ENCODE assay signal across 10 cellular contexts in the genomic region with DNA sequence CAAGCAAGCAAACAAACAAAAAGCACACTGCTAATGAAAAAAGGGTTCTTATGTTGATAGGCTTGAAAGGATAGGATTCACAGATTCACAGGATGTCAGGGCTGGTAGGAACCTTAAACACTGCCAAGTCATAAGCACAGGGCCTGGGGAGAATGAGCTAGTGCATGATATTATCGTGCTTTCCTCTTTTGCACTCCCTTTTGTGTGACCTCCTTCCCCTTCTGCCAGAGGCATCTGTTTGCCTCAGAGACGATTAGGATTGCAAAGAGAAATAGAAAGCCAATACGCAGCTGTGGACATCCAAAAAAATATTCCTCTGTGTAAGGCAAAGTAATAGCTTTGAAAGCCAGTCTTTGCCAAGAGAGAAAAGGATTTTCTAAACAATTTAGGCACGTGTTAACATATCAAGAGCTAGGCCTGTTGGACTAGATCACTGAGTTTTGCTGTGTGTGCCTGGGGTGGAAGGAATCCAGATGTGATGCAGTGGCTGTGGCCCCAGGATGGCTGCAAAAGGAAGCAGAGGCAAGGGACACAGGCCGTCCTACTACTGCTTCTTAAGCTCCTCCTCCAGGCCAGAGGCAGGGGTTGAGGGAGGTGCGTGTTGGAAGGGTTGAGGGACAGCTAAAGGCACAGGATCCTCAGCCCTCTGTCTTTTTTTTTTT. TPM values are rescaled to one million over a fixed set of nuclear protein-coding genes. Genes with fewer than 3 reads are reported as not detected.
DNase-seq lines count a peak whose midpoint lies in the region; TF ChIP-seq lines count a peak whose summit lies in the region.
"Had no signal": no experiment of that assay in that cellular context is flagged by ENCODE, and none has a peak within 500 bp of the region (broad histone marks: within the 10 kb centered on the region; RNA-seq: fewer than 3 reads in every experiment).

No MANE protein-coding gene starts in this region.

- H3K4me3 ChIP-seq in Loucy (ENCODE audit: low read length, poor library complexity, severe bottlenecking): no peak overlapping the region

- H2AFZ ChIP-seq in Loucy (ENCODE audit: low read length): peak overlapping the region; percentile 71

- TF ChIP-seq CTCF in Loucy (conservative IDR thresholded peaks at IDR 0.05; ENCODE audit: low read length): no peak

- H3K27ac Mint-ChIP-seq in activated T-helper 2 cell treated with anti-CD3 and anti-CD28 coated beads, Interferon-gamma antibody, Interleukin-2, Interleukin-4, amounts not matched to agents 10 μg/mL and 5 μg/mL and 100 μg/mL, durations not matched to agents 14 hours and 24 hours and 36 hours: peak overlapping the region; percentile 43

- H3K79me2 ChIP-seq in Loucy (ENCODE audit: insufficient read depth, low read length): no peaks in the 10 kb centered on the region

- no peaks in the 10 kb centered on the region for H3K9me3 Mint-ChIP-seq in activated T-helper 2 cell treated with anti-CD3 and anti-CD28 coated beads, Interferon-gamma antibody, Interleukin-2, Interleukin-4, amounts not matched to agents 10 μg/mL and 5 μg/mL and 100 μg/mL, durations not matched to agents 14 hours and 24 hours and 36 hours

- H3K9me2 ChIP-seq in Loucy (replicated peaks; ENCODE audit: low read depth, low read length): no peaks in the 10 kb centered on the region

- no peaks in the 10 kb centered on the region for H3K36me3 ChIP-seq in Loucy (ENCODE audit: insufficient read depth, low read length)

- H3K36me3 Mint-ChIP-seq in activated T-helper 2 cell treated with anti-CD3 and anti-CD28 coated beads, Interferon-gamma antibody, Interleukin-2, Interleukin-4, amounts not matched to agents 10 μg/mL and 5 μg/mL and 100 μg/mL, durations not matched to agents 14 hours and 24 hours and 36 hours (ENCODE audit: low read depth): no peaks in the 10 kb centered on the region

- DNase-seq in activated T-helper 2 cell treated with anti-CD3 and anti-CD28 coated beads, Interferon-gamma antibody, Interleukin-2, Interleukin-4, amounts not matched to agents 10 μg/mL and 5 μg/mL and 100 μg/mL, durations not matched to agents 14 hours and 24 hours and 36 hours (ENCODE audit: low spot score): no peak
- DNase-seq in hepatic stellate cell (ENCODE audit: low spot score) (peak; percentile 40), superior temporal gyrus (ENCODE audit: extremely low spot score) (peak; percentile 15), NCI-H82 (lab: John Stamatoyannopoulos, UW) (no peak), NCI-H1930 (lab: John Stamatoyannopoulos, UW) (no peak), DMS79 treated with DMSO at 0.1 percent for 48 hours (lab: John Stamatoyannopoulos, UW) (no peak)
- DNase-seq: activated effector memory CD4-positive, alpha-beta T cell treated with anti-CD3 and anti-CD28 coated beads, Interleukin-2, amount 50 U/mL, for 16 hours; SHP77 treated with DMSO at 0.1 percent for 48 hours had no signal

- peaks cover 13% of the 10 kb centered on the region for H3K27me3 Mint-ChIP-seq in activated T-helper 2 cell treated with anti-CD3 and anti-CD28 coated beads, Interferon-gamma antibody, Interleukin-2, Interleukin-4, amounts not matched to agents 10 μg/mL and 5 μg/mL and 100 μg/mL, durations not matched to agents 14 hours and 24 hours and 36 hours (ENCODE audit: low read depth)

- no peaks in the 10 kb centered on the region for H3F3A ChIP-seq in Loucy (ENCODE audit: low read depth)

- H3K9ac ChIP-seq in Loucy (ENCODE audit: low read depth, low read length, poor library complexity, severe bottlenecking): peak overlapping the region; percentile 29

- intact Hi-C loops in activated T-helper 2 cell treated with anti-CD3 and anti-CD28 coated beads, Interferon-gamma antibody, Interleukin-2, Interleukin-4, amounts not matched to agents 10 μg/mL and 5 μg/mL and 100 μg/mL, durations not matched to agents 14 hours and 24 hours and 36 hours (cut with micrococcal nuclease): loop anchor here (2.0 to 5.0 kb wide), 3 partner anchors 17 to 107 kb away; a partner anchor contains a TSS

- peaks cover 29% of the 10 kb centered on the region for H3K4me1 ChIP-seq in Loucy (ENCODE audit: insufficient read depth, low read length, poor library complexity, severe bottlenecking)

- no peaks in the 10 kb centered on the region for H3K9me3 ChIP-seq in Loucy (ENCODE audit: insufficient read depth, low read depth, low read length)

- peaks cover 18% of the 10 kb centered on the region for H3K4me1 Mint-ChIP-seq in activated T-helper 2 cell treated with anti-CD3 and anti-CD28 coated beads, Interferon-gamma antibody, Interleukin-2, Interleukin-4, amounts not matched to agents 10 μg/mL and 5 μg/mL and 100 μg/mL, durations not matched to agents 14 hours and 24 hours and 36 hours (ENCODE audit: low read depth)

- H3K4me2 ChIP-seq in Loucy (ENCODE audit: low read depth, low read length, poor library complexity, severe bottlenecking): no peak overlapping the region

- no peak overlapping the region for H3K4me3 Mint-ChIP-seq in activated T-helper 2 cell treated with anti-CD3 and anti-CD28 coated beads, Interferon-gamma antibody, Interleukin-2, Interleukin-4, amounts not matched to agents 10 μg/mL and 5 μg/mL and 100 μg/mL, durations not matched to agents 14 hours and 24 hours and 36 hours (ENCODE audit: low read depth)

- no peaks in the 10 kb centered on the region for H3K27me3 ChIP-seq in Loucy (ENCODE audit: insufficient read depth, low read length, poor library complexity, severe bottlenecking)

- H4K20me1 ChIP-seq in Loucy (ENCODE audit: insufficient read depth, low read length, poor library complexity, severe bottlenecking): no peaks in the 10 kb centered on the region

RNA-seq across cellular contexts. Expression of a gene that starts 30.6 kb away (rescaled TPM):
- not detected in 2 replicates for total RNA-seq in activated T-helper 2 cell treated with anti-CD3 and anti-CD28 coated beads, Interferon-gamma antibody, Interleukin-2, Interleukin-4, amounts not matched to agents 10 μg/mL and 5 μg/mL and 100 μg/mL, durations not matched to agents 14 hours and 24 hours and 36 hours
- total RNA-seq: pulmonary artery endothelial cell had no signal

Comparison
In these comparisons a context has a peak if more than half of its experiments do, and no peak if none do; other contexts are left out.
1. DNase-seq: peak in hepatic stellate cell (single experiment) and superior temporal gyrus (single experiment); none in activated T-helper 2 cell treated with anti-CD3 and anti-CD28 coated beads, Interferon-gamma antibody, Interleukin-2, Interleukin-4, amounts not matched to agents 10 μg/mL and 5 μg/mL and 100 μg/mL, durations not matched to agents 14 hours and 24 hours and 36 hours (single experiment), NCI-H82 (single experiment), NCI-H1930 (0 of 2) and DMS79 treated with DMSO at 0.1 percent for 48 hours (single experiment).